28 cellular contexts compared by ENCODE assay signal in genomic region chrX:70332600-70332999, GRCh38. TPM values are rescaled to one million over a fixed set of nuclear protein-coding genes. Genes with fewer than 3 reads are reported as not detected.
DNase-seq lines count a peak whose midpoint lies in the region; ATAC-seq, FAIRE-seq and TF ChIP-seq lines count a peak whose summit lies in the region.
"Had no signal": no experiment of that assay in that cellular context is flagged by ENCODE, and none has a peak within 500 bp of the region (broad histone marks: within the 10 kb centered on the region; RNA-seq: fewer than 3 reads in every experiment).

No MANE protein-coding gene starts in this region.

- H2AK5ac ChIP-seq in H1 (ENCODE audit: low read depth, low read length) = no peak overlapping the region

- 100% methylated on average over 1 of the region's 1 CpG; no CpG with 5 or more reads in 1 of the 2 experiments for WGBS in H1 (ENCODE audit: extremely low coverage in 1 of 2, insufficient coverage in 1 of 2, insufficient read length in 1 of 2, insufficient replicate concordance in 2 of 2, low coverage in 1 of 2, low lambda C conversion rate in 2 of 2, missing lambda C conversion rate in 1 of 2), 2 experiments
- WGBS in HepG2 (ENCODE audit: low lambda C conversion rate) = 100% methylated on average over 1 of the region's 1 CpG

- H3K9me3 ChIP-seq in H1 (ENCODE audit: insufficient read depth in 2 of 2, low read depth in 1 of 2, low read length in 1 of 2) (no peaks in the 10 kb centered on the region), HepG2 (ENCODE audit: low read length) (no peaks in the 10 kb centered on the region)
- H3K9me3 ChIP-seq: transverse colon had no signal

- no peaks in the 10 kb centered on the region for H3K79me1 ChIP-seq in H1 (ENCODE audit: low read depth, low read length)

- H3K27me3 ChIP-seq in H1 (replicated peaks in 1 of 4; ENCODE audit: control insufficient read depth in 3 of 4, extremely low read depth in 1 of 4, insufficient read depth in 3 of 4, low read length in 3 of 4) (no peaks in the 10 kb centered on the region), HepG2 (ENCODE audit: control insufficient read depth in 1 of 2, insufficient read depth in 2 of 2, low read length in 2 of 2) (no peaks in the 10 kb centered on the region)
- H3K27me3 ChIP-seq: transverse colon had no signal

- no peak overlapping the region for H3K14ac ChIP-seq in H1 (ENCODE audit: insufficient read length)

- H4K5ac ChIP-seq in H1 (ENCODE audit: insufficient read length, low read depth, low read length) = no peak overlapping the region

- H2BK5ac ChIP-seq in H1 (ENCODE audit: low read depth, low read length) = no peak overlapping the region

- TF ChIP-seq POLR2A in H1 (IDR thresholded peaks at IDR 0.05; ENCODE audit: control extremely low read depth in 1 of 2, low read depth in 2 of 2, low read length in 2 of 2) (no peak), HepG2 (IDR thresholded peaks at IDR 0.05; ENCODE audit: insufficient read depth in 1 of 2, low read depth in 2 of 2, low read length in 2 of 2) (no peak)

- ATAC-seq in natural killer cell treated with Interleukin-12 subunit alpha and Interleukin-12 subunit beta and Interleukin-15 and Interleukin-18, amount 100 ng/mL, for 72 hours = no peak
- ATAC-seq in HG03045 (IDR thresholded peaks at IDR 0.05; ENCODE audit: unreplicated experiment) (no peak), HepG2 (no peak)
- ATAC-seq: GM12878; left colon; stimulated activated memory B cell treated with anti-CD40 and anti-IgM and Interleukin-4, amounts not matched to agents 10 μg/mL and 1 μg/mL and 100 μg/mL, for 72 hours had no signal

- no peak overlapping the region for H3K4me2 ChIP-seq in H1 (ENCODE audit: insufficient read depth in 1 of 2, low read depth in 2 of 2, low read length in 2 of 2)
- H3K4me2 ChIP-seq in HepG2 (ENCODE audit: low read depth, low read length) = no peak overlapping the region
- H3K4me2 ChIP-seq: smooth muscle cell had no signal

- H3K9ac ChIP-seq in H1 (replicated peaks in 1 of 4; ENCODE audit: extremely low read depth in 1 of 4, low read depth in 3 of 4, low read length in 3 of 4) = no peak overlapping the region
- no peak overlapping the region for H3K9ac ChIP-seq in HepG2 (ENCODE audit: insufficient read depth, low read depth, low read length)
- H3K9ac ChIP-seq: GM23248 had no signal

- peak; percentile 81 for FAIRE-seq in H1 (lab: Jason Lieb, UNC)
- FAIRE-seq in HepG2 (lab: Jason Lieb, UNC) = no peak
- FAIRE-seq: A204.1, GM12878, TTC549 had no signal

- TF ChIP-seq EP300 in H1 (IDR thresholded peaks at IDR 0.05; ENCODE audit: borderline replicate concordance in 1 of 2, low read depth in 2 of 2, low read length in 2 of 2) (no peak), HepG2 (IDR thresholded peaks at IDR 0.05; ENCODE audit: low read depth in 2 of 2, low read length in 2 of 2) (no peak), HepG2 (CRISPR knock-in tag; IDR thresholded peaks at IDR 0.05; ENCODE audit: borderline replicate concordance) (no peak)

- no peak overlapping the region for H4K8ac ChIP-seq in H1 (ENCODE audit: extremely low read depth, insufficient read depth, low read length)

- no peak overlapping the region for H3K4me3 ChIP-seq in H1 (ENCODE audit: extremely low read depth in 1 of 4, insufficient read depth in 2 of 4, low read depth in 3 of 4, low read length in 4 of 4)
- no peak overlapping the region for H3K4me3 ChIP-seq in HepG2 (replicated peaks in 1 of 3; ENCODE audit: insufficient read depth in 1 of 3, low read depth in 2 of 3, low read length in 3 of 3)
- H3K4me3 ChIP-seq: GM12878, GM23248, smooth muscle cell, transverse colon had no signal

- H3K56ac ChIP-seq in H1 (replicated peaks; ENCODE audit: insufficient read length, low read depth, low read length) = no peak overlapping the region

- H2BK12ac ChIP-seq in H1 (ENCODE audit: low read depth, low read length) = no peak overlapping the region

- no peak overlapping the region for H2BK15ac ChIP-seq in H1 (ENCODE audit: low read length)

- no peak overlapping the region for H3K18ac ChIP-seq in H1 (ENCODE audit: extremely low read depth, low read length)

- DNase-seq in DMS53 (lab: John Stamatoyannopoulos, UW) (peak; percentile 3), DMS53 treated with DMSO at 0.1 percent for 48 hours (lab: John Stamatoyannopoulos, UW; ENCODE audit: unreplicated experiment) (no peak), OCI-M1 (lab: John Stamatoyannopoulos, UW) (peak; percentile 2), H1 (ENCODE audit: low read depth in 1 of 2, low spot score in 2 of 2) (no peak), progenitor cell of endocrine pancreas (ENCODE audit: low spot score, unreplicated experiment) (no peak), HepG2 (ENCODE audit: low spot score) (no peak)
- DNase-seq in natural killer cell treated with Interleukin-12 subunit alpha and Interleukin-12 subunit beta and Interleukin-15 and Interleukin-18, amount 100 ng/mL, for 72 hours (ENCODE audit: low spot score) = no peak
- DNase-seq: activated CD4-positive, alpha-beta T cell treated with anti-CD3 and anti-CD28 coated beads, Interleukin-2, amount 50 U/mL, for 4 hours; activated T-cell treated with anti-CD3 and anti-CD28 coated beads, Interleukin-2, amount 50 U/mL, for 24 hours; CD8-positive, alpha-beta memory T cell; effector memory CD4-positive, alpha-beta T cell; GM23248; hypothalamus; left colon; NCI-H2081 treated with DMSO at 0.1 percent for 48 hours; NCI-H524 treated with DMSO at 0.1 percent for 48 hours; posterior cingulate gyrus; transverse colon had no signal

- CTCF ChIA-PET in H1 (lab: Charles Lee; ENCODE audit: partially characterized antibody) = interaction anchor here (1.0 to 1.4 kb wide), 2 partner anchors 11 to 91 kb away, joined by 3 to 5 read pairs; partner anchors contain the start of gene GDPD2
- CTCF ChIA-PET in HepG2 (lab: Yijun Ruan, JAX; ENCODE audit: low intra/inter-chr PET ratio, low total read pairs) = no interaction called here

- H3K27me3 Mint-ChIP-seq in progenitor cell of endocrine pancreas = no peaks in the 10 kb centered on the region
- peaks cover 0 to 4% of the 10 kb centered on the region in 2 donors for H3K27me3 Mint-ChIP-seq in natural killer cell treated with Interleukin-12 subunit alpha and Interleukin-12 subunit beta and Interleukin-15 and Interleukin-18, amount 100 ng/mL, for 72 hours
- H3K27me3 Mint-ChIP-seq: activated naive CD8-positive, alpha-beta T cell; CD8-positive, alpha-beta memory T cell; stimulated activated memory B cell treated with anti-CD40 and anti-IgM and Interleukin-4, amounts not matched to agents 10 μg/mL and 1 μg/mL and 100 μg/mL, for 72 hours had no signal

- H3K36me3 ChIP-seq in H1 (ENCODE audit: control insufficient read depth in 2 of 4, insufficient read depth in 4 of 4, low read length in 3 of 4) = peaks cover 0 to 9% (median 0%) of the 10 kb centered on the region in 4 experiments; a peak in 4 of 8 replicates
- H3K36me3 ChIP-seq in HepG2 (replicated peaks in 1 of 2; ENCODE audit: control insufficient read depth in 1 of 2, insufficient read depth in 2 of 2, low read length in 2 of 2) = peaks cover 0 to 9% of the 10 kb centered on the region in 2 experiments; a peak in 2 of 5 replicates
- H3K36me3 ChIP-seq: transverse colon had no signal

- H2AFZ ChIP-seq in H1 (ENCODE audit: low read length) (no peak overlapping the region), HepG2 (ENCODE audit: low read length) (no peak overlapping the region)
- H2AFZ ChIP-seq: GM23248 had no signal

- H3K4ac ChIP-seq in H1 (replicated peaks; ENCODE audit: insufficient read length, low read depth, low read length) = no peak overlapping the region

- no peak overlapping the region for H3K4me3 Mint-ChIP-seq in progenitor cell of endocrine pancreas (ENCODE audit: low read depth)
- H3K4me3 Mint-ChIP-seq in natural killer cell treated with Interleukin-12 subunit alpha and Interleukin-12 subunit beta and Interleukin-15 and Interleukin-18, amount 100 ng/mL, for 72 hours = no peak overlapping the region
- H3K4me3 Mint-ChIP-seq: activated naive CD8-positive, alpha-beta T cell; activated T-cell treated with anti-CD3 and anti-CD28 coated beads, Interleukin-2, amount 50 U/mL, for 24 hours; CD8-positive, alpha-beta memory T cell; stimulated activated memory B cell treated with anti-CD40 and anti-IgM and Interleukin-4, amounts not matched to agents 10 μg/mL and 1 μg/mL and 100 μg/mL, for 72 hours had no signal

- H2BK120ac ChIP-seq in H1 (replicated peaks; ENCODE audit: low read depth, low read length) = no peak overlapping the region

- H4K20me1 ChIP-seq in H1 (replicated peaks in 1 of 2; ENCODE audit: control insufficient read depth in 1 of 2, insufficient read depth in 2 of 2, low read length in 2 of 2) (no peaks in the 10 kb centered on the region), HepG2 (ENCODE audit: insufficient read depth, low read length) (no peaks in the 10 kb centered on the region)

- BruUV-seq in HepG2 (replicated peaks; lab: Mats Ljungman, UMichigan) = no TSS peak

- H4K91ac ChIP-seq in H1 (replicated peaks; ENCODE audit: insufficient read length, low read length) = no peak overlapping the region

- no peak overlapping the region for H3K23ac ChIP-seq in H1 (ENCODE audit: insufficient read length)

- TF ChIP-seq CTCF in H1 (IDR thresholded peaks at IDR 0.05; ENCODE audit: control extremely low read depth in 1 of 3, insufficient read depth in 1 of 3, low read depth in 1 of 3, low read length in 3 of 3) = peak; percentile 7 to 46 (median 30); a peak in 2 of 4 replicates
- peak; percentile 11 for TF ChIP-seq CTCF in progenitor cell of endocrine pancreas (IDR thresholded peaks at IDR 0.05; ENCODE audit: unreplicated experiment)
- TF ChIP-seq CTCF in HepG2 (CRISPR knock-in tag; IDR thresholded peaks at IDR 0.05) = no peak

- H3K4me1 ChIP-seq in H1 (replicated peaks in 1 of 4; ENCODE audit: control insufficient read depth in 3 of 4, insufficient read depth in 4 of 4, low read length in 3 of 4) = no peaks in the 10 kb centered on the region
- H3K4me1 ChIP-seq in HepG2 (ENCODE audit: insufficient read depth, low read length) = no peaks in the 10 kb centered on the region
- H3K4me1 ChIP-seq: transverse colon had no signal

- H3K4me1 Mint-ChIP-seq in progenitor cell of endocrine pancreas (ENCODE audit: low read depth) = peaks cover 6% of the 10 kb centered on the region
- H3K4me1 Mint-ChIP-seq in natural killer cell treated with Interleukin-12 subunit alpha and Interleukin-12 subunit beta and Interleukin-15 and Interleukin-18, amount 100 ng/mL, for 72 hours (ENCODE audit: low read depth in 2 of 2) = no peaks in the 10 kb centered on the region
- H3K4me1 Mint-ChIP-seq: CD8-positive, alpha-beta memory T cell; stimulated activated memory B cell treated with anti-CD40 and anti-IgM and Interleukin-4, amounts not matched to agents 10 μg/mL and 1 μg/mL and 100 μg/mL, for 72 hours had no signal

- H3K27ac Mint-ChIP-seq in progenitor cell of endocrine pancreas = no peak overlapping the region
- H3K27ac Mint-ChIP-seq in natural killer cell treated with Interleukin-12 subunit alpha and Interleukin-12 subunit beta and Interleukin-15 and Interleukin-18, amount 100 ng/mL, for 72 hours = no peak overlapping the region
- H3K27ac Mint-ChIP-seq: activated naive CD8-positive, alpha-beta T cell; activated T-cell treated with anti-CD3 and anti-CD28 coated beads, Interleukin-2, amount 50 U/mL, for 24 hours; stimulated activated memory B cell treated with anti-CD40 and anti-IgM and Interleukin-4, amounts not matched to agents 10 μg/mL and 1 μg/mL and 100 μg/mL, for 72 hours had no signal

- no peaks in the 10 kb centered on the region for H3K23me2 ChIP-seq in H1 (ENCODE audit: low read depth, low read length)

- peaks cover 14% of the 10 kb centered on the region for H3K9me3 Mint-ChIP-seq in progenitor cell of endocrine pancreas (ENCODE audit: low read depth)
- H3K9me3 Mint-ChIP-seq in natural killer cell treated with Interleukin-12 subunit alpha and Interleukin-12 subunit beta and Interleukin-15 and Interleukin-18, amount 100 ng/mL, for 72 hours = no peaks in the 10 kb centered on the region
- H3K9me3 Mint-ChIP-seq: activated T-cell treated with anti-CD3 and anti-CD28 coated beads, Interleukin-2, amount 50 U/mL, for 24 hours; CD8-positive, alpha-beta memory T cell; stimulated activated memory B cell treated with anti-CD40 and anti-IgM and Interleukin-4, amounts not matched to agents 10 μg/mL and 1 μg/mL and 100 μg/mL, for 72 hours had no signal

- H2BK20ac ChIP-seq in H1 (ENCODE audit: low read length) = no peak overlapping the region

- no peak overlapping the region for H3K27ac ChIP-seq in H1 (ENCODE audit: low read depth, low read length)
- no peak overlapping the region for H3K27ac ChIP-seq in HepG2 (ENCODE audit: extremely low read length, insufficient read depth, low read length)
- H3K27ac ChIP-seq: GM23248, transverse colon had no signal

- H3K79me2 ChIP-seq in H1 (ENCODE audit: control insufficient read depth in 1 of 2, insufficient read depth in 2 of 2, low read length in 2 of 2) (no peaks in the 10 kb centered on the region), HepG2 (ENCODE audit: insufficient read depth, low read length) (no peaks in the 10 kb centered on the region)

- in situ Hi-C loops in HepG2 (cut with HindIII; ENCODE audit: extremely low pct_ligation_motif_present, low pct_unique_long_range_greater_than_20kb) = no loop called here

- POLR2A ChIA-PET in H1 (lab: Charles Lee; ENCODE audit: partially characterized antibody) = no interaction called here
- POLR2A ChIA-PET in HepG2 (lab: Yijun Ruan, JAX) = no interaction called here

- intact Hi-C loops in HepG2 (cut with micrococcal nuclease; ENCODE audit: unreplicated experiment) = no loop called here

- peaks cover 5% of the 10 kb centered on the region for H3K36me3 Mint-ChIP-seq in progenitor cell of endocrine pancreas (ENCODE audit: insufficient read depth)
- H3K36me3 Mint-ChIP-seq in natural killer cell treated with Interleukin-12 subunit alpha and Interleukin-12 subunit beta and Interleukin-15 and Interleukin-18, amount 100 ng/mL, for 72 hours = no peaks in the 10 kb centered on the region
- H3K36me3 Mint-ChIP-seq: activated naive CD8-positive, alpha-beta T cell; CD8-positive, alpha-beta memory T cell; stimulated activated memory B cell treated with anti-CD40 and anti-IgM and Interleukin-4, amounts not matched to agents 10 μg/mL and 1 μg/mL and 100 μg/mL, for 72 hours had no signal

- TF ChIP-seq RAD21 in H1 (IDR thresholded peaks at IDR 0.05 in 1 of 2, conservative IDR thresholded peaks at IDR 0.05 in 1 of 2; ENCODE audit: low read depth in 2 of 2, low read length in 2 of 2) = no peak
- TF ChIP-seq RAD21 in HepG2 (CRISPR knock-in tag; IDR thresholded peaks at IDR 0.05) = no peak

RNA-seq across cellular contexts. Expression of gene KIF4A, which starts 42.7 kb away (rescaled TPM):
- 35.7 and 36.6 TPM in 2 replicates for total RNA-seq in H1 (2021; fragmentation: NEBNext Ultra II Directional; extraction: Animal tissue kit (Norgen Biotek cat#: 25700))
- polyA plus RNA-seq in H1 (2011; rRNA removed) (8.4 and 10.9 TPM in 2 replicates), HepG2 (2011; rRNA removed) (5.6 and 9.4 TPM in 2 replicates)
- 19.0 TPM for polyA plus RNA-seq in H1 (2011; cell fraction: cytosol; rRNA removed)
- 14.6 TPM for polyA plus RNA-seq in H1 (2011; cell fraction: nucleus; rRNA removed)
- 20.8 to 31.2 TPM (median 25.3 TPM) in 4 replicates for polyA plus RNA-seq in H1 (2012, experiment 1 of 2)
- 2.4 TPM for polyA plus RNA-seq in H1 (2012, experiment 2 of 2)
- 18.7 TPM for polyA plus RNA-seq in H1 (2013, experiment 1 of 2)
- 17.2 TPM for polyA plus RNA-seq in H1 (2013, experiment 2 of 2)
- polyA minus RNA-seq in H1 (2011; rRNA and poly(A)+ RNA removed) = 21.9 TPM in 2 replicates
- polyA minus RNA-seq in H1 (2011; cell fraction: cytosol; rRNA and poly(A)+ RNA removed) = 14.0 TPM
- 21.5 TPM for polyA minus RNA-seq in H1 (2011; cell fraction: nucleus; rRNA and poly(A)+ RNA removed)
- total RNA-seq in progenitor cell of endocrine pancreas (17.0 and 18.0 TPM in 2 replicates), HepG2 (2016; rRNA removed; fragmentation: Illumina TruSeq; extraction: Trizol) (28.2 and 42.2 TPM in 2 replicates)
- total RNA-seq in natural killer cell treated with Interleukin-12 subunit alpha and Interleukin-12 subunit beta and Interleukin-15 and Interleukin-18, amount 100 ng/mL, for 72 hours = 10 to 100 TPM; 17.2 to 29.8 TPM
- 5.5 and 6.2 TPM in 2 replicates for total RNA-seq in HepG2 (2016; cell fraction: cytosol; rRNA removed; fragmentation: Illumina TruSeq; extraction: Trizol; ENCODE audit: low read depth)
- 28.0 and 41.6 TPM in 2 replicates for total RNA-seq in HepG2 (2016; cell fraction: insoluble cytoplasmic fraction; rRNA removed; fragmentation: Illumina TruSeq; extraction: Trizol)
- total RNA-seq in HepG2 (2016; cell fraction: membrane; rRNA removed; fragmentation: Illumina TruSeq; extraction: Trizol) = 6.7 and 8.1 TPM in 2 replicates
- 24.1 and 25.7 TPM in 2 replicates for total RNA-seq in HepG2 (2016; cell fraction: nucleus; rRNA removed; fragmentation: Illumina TruSeq; extraction: Trizol)
- 4.9 and 5.4 TPM in 2 replicates for polyA plus RNA-seq in HepG2 (2011; cell fraction: cytosol; rRNA removed)
- polyA plus RNA-seq in HepG2 (2011; cell fraction: nucleus; rRNA removed) = 3.6 and 4.3 TPM in 2 replicates
- polyA plus RNA-seq in HepG2 (2012) = 4.9 and 10.9 TPM in 2 replicates
- polyA plus RNA-seq in HepG2 (2016; cell fraction: cytosol; fragmentation: Illumina TruSeq; extraction: Trizol; ENCODE audit: low read depth) = 0.69 and 0.99 TPM in 2 replicates
- 31.4 and 33.9 TPM in 2 replicates for polyA plus RNA-seq in HepG2 (2016; cell fraction: insoluble cytoplasmic fraction; fragmentation: Illumina TruSeq; extraction: Trizol; ENCODE audit: low read depth)
- polyA plus RNA-seq in HepG2 (2016; cell fraction: membrane; fragmentation: Illumina TruSeq; extraction: Trizol; ENCODE audit: low read depth) = 2.3 and 3.3 TPM in 2 replicates
- polyA plus RNA-seq in HepG2 (2016; cell fraction: nucleus; fragmentation: Illumina TruSeq; extraction: Trizol; ENCODE audit: insufficient read depth, low read depth) = 24.0 and 24.4 TPM in 2 replicates
- 5.2 and 36.2 TPM in 2 replicates for polyA minus RNA-seq in HepG2 (2011; rRNA and poly(A)+ RNA removed; ENCODE audit: low replicate concordance)
- 6.7 and 8.5 TPM in 2 replicates for polyA minus RNA-seq in HepG2 (2011; cell fraction: cytosol; rRNA and poly(A)+ RNA removed)
- 11.3 and 13.4 TPM in 2 replicates for polyA minus RNA-seq in HepG2 (2011; cell fraction: nucleus; rRNA and poly(A)+ RNA removed)
- polyA plus RNA-seq: CD8-positive, alpha-beta memory T cell had no signal

RNA-seq across cellular contexts. Expression of gene PDZD11, which starts 42.9 kb away (rescaled TPM):
- total RNA-seq in H1 (2021; fragmentation: NEBNext Ultra II Directional; extraction: Animal tissue kit (Norgen Biotek cat#: 25700)) = 29.1 and 31.5 TPM in 2 replicates
- polyA plus RNA-seq in H1 (2011; rRNA removed) (37.6 and 55.9 TPM in 2 replicates), HepG2 (2011; rRNA removed) (42.9 and 47.0 TPM in 2 replicates)
- 44.4 TPM for polyA plus RNA-seq in H1 (2011; cell fraction: cytosol; rRNA removed)
- 27.1 TPM for polyA plus RNA-seq in H1 (2011; cell fraction: nucleus; rRNA removed)
- polyA plus RNA-seq in H1 (2012, experiment 1 of 2) = 33.8 to 51.4 TPM (median 36.7 TPM) in 4 replicates
- 64.0 TPM for polyA plus RNA-seq in H1 (2012, experiment 2 of 2)
- polyA plus RNA-seq in H1 (2013, experiment 1 of 2) = 40.1 TPM
- 39.3 TPM for polyA plus RNA-seq in H1 (2013, experiment 2 of 2)
- 55.3 and 60.4 TPM in 2 replicates for polyA minus RNA-seq in H1 (2011; rRNA and poly(A)+ RNA removed)
- 16.2 TPM for polyA minus RNA-seq in H1 (2011; cell fraction: cytosol; rRNA and poly(A)+ RNA removed)
- 22.5 TPM for polyA minus RNA-seq in H1 (2011; cell fraction: nucleus; rRNA and poly(A)+ RNA removed)
- total RNA-seq in progenitor cell of endocrine pancreas (38.2 and 42.2 TPM in 2 replicates), HepG2 (2016; rRNA removed; fragmentation: Illumina TruSeq; extraction: Trizol) (29.1 and 42.0 TPM in 2 replicates)
- total RNA-seq in natural killer cell treated with Interleukin-12 subunit alpha and Interleukin-12 subunit beta and Interleukin-15 and Interleukin-18, amount 100 ng/mL, for 72 hours = 10 to 100 TPM; 27.9 to 28.3 TPM
- 16.3 and 17.6 TPM in 2 replicates for total RNA-seq in HepG2 (2016; cell fraction: cytosol; rRNA removed; fragmentation: Illumina TruSeq; extraction: Trizol; ENCODE audit: low read depth)
- total RNA-seq in HepG2 (2016; cell fraction: insoluble cytoplasmic fraction; rRNA removed; fragmentation: Illumina TruSeq; extraction: Trizol) = 31.0 and 43.0 TPM in 2 replicates
- total RNA-seq in HepG2 (2016; cell fraction: membrane; rRNA removed; fragmentation: Illumina TruSeq; extraction: Trizol) = 25.4 and 26.3 TPM in 2 replicates
- 14.4 and 15.8 TPM in 2 replicates for total RNA-seq in HepG2 (2016; cell fraction: nucleus; rRNA removed; fragmentation: Illumina TruSeq; extraction: Trizol)
- 35.7 and 40.1 TPM in 2 replicates for polyA plus RNA-seq in HepG2 (2011; cell fraction: cytosol; rRNA removed)
- polyA plus RNA-seq in HepG2 (2011; cell fraction: nucleus; rRNA removed) = 34.9 and 37.9 TPM in 2 replicates
- 22.3 and 28.3 TPM in 2 replicates for polyA plus RNA-seq in HepG2 (2012)
- 24.3 and 25.4 TPM in 2 replicates for polyA plus RNA-seq in HepG2 (2016; cell fraction: cytosol; fragmentation: Illumina TruSeq; extraction: Trizol; ENCODE audit: low read depth)
- polyA plus RNA-seq in HepG2 (2016; cell fraction: insoluble cytoplasmic fraction; fragmentation: Illumina TruSeq; extraction: Trizol; ENCODE audit: low read depth) = 58.4 and 62.2 TPM in 2 replicates
- polyA plus RNA-seq in HepG2 (2016; cell fraction: membrane; fragmentation: Illumina TruSeq; extraction: Trizol; ENCODE audit: low read depth) = 31.5 and 32.3 TPM in 2 replicates
- 30.3 and 34.7 TPM in 2 replicates for polyA plus RNA-seq in HepG2 (2016; cell fraction: nucleus; fragmentation: Illumina TruSeq; extraction: Trizol; ENCODE audit: insufficient read depth, low read depth)
- 40.3 and 181 TPM in 2 replicates for polyA minus RNA-seq in HepG2 (2011; rRNA and poly(A)+ RNA removed; ENCODE audit: low replicate concordance)
- polyA minus RNA-seq in HepG2 (2011; cell fraction: cytosol; rRNA and poly(A)+ RNA removed) = 13.1 and 17.2 TPM in 2 replicates
- 11.6 and 14.9 TPM in 2 replicates for polyA minus RNA-seq in HepG2 (2011; cell fraction: nucleus; rRNA and poly(A)+ RNA removed)

RNA-seq across cellular contexts. Expression of gene RAB41, which starts 50.6 kb away (rescaled TPM):
- total RNA-seq in H1 (2021; fragmentation: NEBNext Ultra II Directional; extraction: Animal tissue kit (Norgen Biotek cat#: 25700)) = not detected in 2 replicates
- not detected in 2 replicates for polyA plus RNA-seq in H1 (2011; rRNA removed)
- not detected for polyA plus RNA-seq in H1 (2011; cell fraction: cytosol; rRNA removed)
- polyA plus RNA-seq in H1 (2011; cell fraction: nucleus; rRNA removed) = not detected
- polyA plus RNA-seq in H1 (2012, experiment 1 of 2) = 0.28 TPM in 1 of 4 replicates, not detected in the others
- not detected for polyA plus RNA-seq in H1 (2012, experiment 2 of 2)
- polyA plus RNA-seq in H1 (2013, experiment 1 of 2) = not detected
- not detected for polyA plus RNA-seq in H1 (2013, experiment 2 of 2)
- polyA minus RNA-seq in H1 (2011; rRNA and poly(A)+ RNA removed) = not detected in 2 replicates
- not detected for polyA minus RNA-seq in H1 (2011; cell fraction: cytosol; rRNA and poly(A)+ RNA removed)
- polyA minus RNA-seq in H1 (2011; cell fraction: nucleus; rRNA and poly(A)+ RNA removed) = not detected
- total RNA-seq in progenitor cell of endocrine pancreas = not detected in 2 replicates
- total RNA-seq in natural killer cell treated with Interleukin-12 subunit alpha and Interleukin-12 subunit beta and Interleukin-15 and Interleukin-18, amount 100 ng/mL, for 72 hours = not detected
- total RNA-seq in HepG2 (2016; rRNA removed; fragmentation: Illumina TruSeq; extraction: Trizol) = not detected in 2 replicates
- not detected in 2 replicates for total RNA-seq in HepG2 (2016; cell fraction: cytosol; rRNA removed; fragmentation: Illumina TruSeq; extraction: Trizol; ENCODE audit: low read depth)
- not detected in 2 replicates for total RNA-seq in HepG2 (2016; cell fraction: insoluble cytoplasmic fraction; rRNA removed; fragmentation: Illumina TruSeq; extraction: Trizol)
- not detected in 2 replicates for total RNA-seq in HepG2 (2016; cell fraction: membrane; rRNA removed; fragmentation: Illumina TruSeq; extraction: Trizol)
- not detected in 2 replicates for total RNA-seq in HepG2 (2016; cell fraction: nucleus; rRNA removed; fragmentation: Illumina TruSeq; extraction: Trizol)
- not detected in 2 replicates for polyA plus RNA-seq in HepG2 (2011; rRNA removed)
- not detected in 2 replicates for polyA plus RNA-seq in HepG2 (2011; cell fraction: cytosol; rRNA removed)
- not detected in 2 replicates for polyA plus RNA-seq in HepG2 (2011; cell fraction: nucleus; rRNA removed)
- not detected in 2 replicates for polyA plus RNA-seq in HepG2 (2012)
- polyA plus RNA-seq in HepG2 (2016; cell fraction: cytosol; fragmentation: Illumina TruSeq; extraction: Trizol; ENCODE audit: low read depth) = not detected in 2 replicates
- not detected in 2 replicates for polyA plus RNA-seq in HepG2 (2016; cell fraction: insoluble cytoplasmic fraction; fragmentation: Illumina TruSeq; extraction: Trizol; ENCODE audit: low read depth)
- not detected in 2 replicates for polyA plus RNA-seq in HepG2 (2016; cell fraction: membrane; fragmentation: Illumina TruSeq; extraction: Trizol; ENCODE audit: low read depth)
- not detected in 2 replicates for polyA plus RNA-seq in HepG2 (2016; cell fraction: nucleus; fragmentation: Illumina TruSeq; extraction: Trizol; ENCODE audit: insufficient read depth, low read depth)
- not detected in 2 replicates for polyA minus RNA-seq in HepG2 (2011; rRNA and poly(A)+ RNA removed; ENCODE audit: low replicate concordance)
- polyA minus RNA-seq in HepG2 (2011; cell fraction: cytosol; rRNA and poly(A)+ RNA removed) = not detected in 2 replicates
- not detected in 2 replicates for polyA minus RNA-seq in HepG2 (2011; cell fraction: nucleus; rRNA and poly(A)+ RNA removed)
- total RNA-seq: cardiac septum; CD8-positive, alpha-beta memory T cell; fibroblast of villous mesenchyme; GM12878; GM23248; mucosa of gallbladder; smooth muscle cell had no signal
- polyA plus RNA-seq: CD8-positive, alpha-beta memory T cell; GM23248 had no signal

Comparison
In these comparisons a context has a peak if more than half of its experiments do, and no peak if none do; other contexts are left out.
1. DNase-seq: peak in DMS53 (single experiment) and OCI-M1 (single experiment); none in DMS53 treated with DMSO at 0.1 percent for 48 hours (single experiment), H1 (0 of 2), progenitor cell of endocrine pancreas (single experiment), natural killer cell treated with Interleukin-12 subunit alpha and Interleukin-12 subunit beta and Interleukin-15 and Interleukin-18, amount 100 ng/mL, for 72 hours (single experiment) and HepG2 (single experiment).